In genomic region chr1:166200743-166201142, GRCh38 we compare ENCODE assay signal across 28 cellular contexts. TPM values are rescaled to one million over a fixed set of nuclear protein-coding genes. Genes with fewer than 3 reads are reported as not detected.
"Had no signal": no experiment of that assay in that cellular context is flagged by ENCODE, and none has a peak within 500 bp of the region (broad histone marks: within the 10 kb centered on the region; RNA-seq: fewer than 3 reads in every experiment).

No MANE protein-coding gene starts in this region.

- FAIRE-seq: islet of Langerhans, kidney, pancreas, small intestine had no signal

- H3K4me1 ChIP-seq: left lung, lower lobe of right lung, prostate gland, sigmoid colon, spleen, stomach, testis, thyroid gland, transverse colon, upper lobe of left lung, vagina had no signal

- H3K9me3 ChIP-seq: left lung, lower lobe of right lung, pancreas, prostate gland, sigmoid colon, spleen, stomach, testis, thyroid gland, transverse colon, upper lobe of left lung, vagina had no signal

- DNase-seq: hypothalamus; immature natural killer cell; kidney; left colon; left lung; lower lobe of right lung; mammary epithelial cell; mesenchymal stem cell; naive thymus-derived CD8-positive, alpha-beta T cell; nucleus accumbens; pancreas; posterior cingulate gyrus; retina; right cardiac atrium; sigmoid colon; small intestine; spleen; stimulated activated CD4-positive, alpha-beta T cell treated with anti-CD3 and anti-CD28 coated beads, Interleukin-2, amount 100 ng/mL, for 48 hours; stimulated activated naive B cell treated with anti-CD40 and anti-IgM and Interleukin-4, amounts not matched to agents 10 μg/mL and 1 μg/mL and 100 μg/mL, for 72 hours; stimulated activated naive CD8-positive, alpha-beta T cell treated with anti-CD3 and anti-CD28 coated beads, Interleukin-15, Interleukin-2, amounts not matched to agents 100 U/mL and 50 U/mL, for 24 hours; stomach; testis; thyroid gland; transverse colon; upper lobe of left lung had no signal

- H3K4me3 ChIP-seq: left lung, lower lobe of right lung, pancreas, prostate gland, sigmoid colon, spleen, stomach, testis, thyroid gland, transverse colon, upper lobe of left lung, vagina had no signal

- H3K27me3 ChIP-seq: left lung, sigmoid colon, spleen, stomach, testis, thyroid gland, transverse colon, upper lobe of left lung, vagina had no signal

- H3K36me3 ChIP-seq: left lung, lower lobe of right lung, pancreas, prostate gland, sigmoid colon, spleen, stomach, thyroid gland, transverse colon, upper lobe of left lung, vagina had no signal

- ATAC-seq: left colon; left lung; lower lobe of right lung; naive thymus-derived CD8-positive, alpha-beta T cell; pancreas; right cardiac atrium; stimulated activated naive B cell treated with anti-CD40 and anti-IgM and Interleukin-4, amounts not matched to agents 10 μg/mL and 1 μg/mL and 100 μg/mL, for 72 hours; stimulated activated naive CD8-positive, alpha-beta T cell treated with anti-CD3 and anti-CD28 coated beads, Interleukin-15, Interleukin-2, amounts not matched to agents 100 U/mL and 50 U/mL, for 24 hours had no signal

- H3K27ac ChIP-seq: left lung, lower lobe of right lung, pancreas, prostate gland, sigmoid colon, spleen, stomach, testis, thyroid gland, transverse colon, upper lobe of left lung, vagina had no signal

RNA-seq across cellular contexts. Expression of gene FAM78B, which starts 33.9 kb away (rescaled TPM):
- polyA plus RNA-seq: immature natural killer cell had no signal
